Comparison of ENCODE assay signal across 13 cellular contexts in genomic region chr12:4564819-4565218, GRCh38. TPM values are rescaled to one million over a fixed set of nuclear protein-coding genes. Genes with fewer than 3 reads are reported as not detected.
A peak's percentile ranks its signal among the peaks of the same experiment; 100 is the strongest.
DNase-seq lines count a peak whose midpoint lies in the region; ATAC-seq and TF ChIP-seq lines count a peak whose summit lies in the region.
"Had no signal": no experiment of that assay in that cellular context is flagged by ENCODE, and none has a peak within 500 bp of the region (broad histone marks: within the 10 kb centered on the region; RNA-seq: fewer than 3 reads in every experiment).

No MANE protein-coding gene starts in this region.

- TF ChIP-seq EP300 in tibial nerve (IDR thresholded peaks at IDR 0.05) = no peak

- no peak overlapping the region for H3K4me3 ChIP-seq in left ventricle myocardium inferior
- H3K4me3 ChIP-seq in heart left ventricle = no peak overlapping the region
- no peak overlapping the region for H3K4me3 ChIP-seq in Karpas-422 (ENCODE audit: low read length)
- peak overlapping the region in 1 of 4 donors; percentile 16 for H3K4me3 ChIP-seq in tibial nerve
- H3K4me3 ChIP-seq: tibial artery had no signal

- H3K27ac Mint-ChIP-seq in activated T-helper 2 cell treated with anti-CD3 and anti-CD28 coated beads, Interferon-gamma antibody, Interleukin-2, Interleukin-4, amounts not matched to agents 10 μg/mL and 5 μg/mL and 100 μg/mL, durations not matched to agents 14 hours and 24 hours and 36 hours = no peak overlapping the region

- no peak overlapping the region for H2AFZ ChIP-seq in Karpas-422 (ENCODE audit: low read length)

- no peaks in the 10 kb centered on the region; the same call in 1 of the 2 replicates for H4K20me1 ChIP-seq in Karpas-422 (ENCODE audit: insufficient read depth, low read depth, low read length)

- H3K4me1 ChIP-seq in left ventricle myocardium inferior = peaks cover 11% of the 10 kb centered on the region
- H3K4me1 ChIP-seq in heart left ventricle = peaks cover 0 to 43% (median 5%) of the 10 kb centered on the region in 12 donors
- peaks cover 47% of the 10 kb centered on the region for H3K4me1 ChIP-seq in Karpas-422 (ENCODE audit: low read length)
- H3K4me1 ChIP-seq in tibial nerve = peaks cover 0 to 30% (median 4%) of the 10 kb centered on the region in 4 donors

- peaks cover 12% of the 10 kb centered on the region for H3K36me3 Mint-ChIP-seq in activated T-helper 2 cell treated with anti-CD3 and anti-CD28 coated beads, Interferon-gamma antibody, Interleukin-2, Interleukin-4, amounts not matched to agents 10 μg/mL and 5 μg/mL and 100 μg/mL, durations not matched to agents 14 hours and 24 hours and 36 hours (ENCODE audit: low read depth)

- no peaks in the 10 kb centered on the region for H3K9me2 ChIP-seq in Karpas-422 (replicated peaks; ENCODE audit: insufficient read depth, low read length)

- H3K9ac ChIP-seq in Karpas-422 (ENCODE audit: low read length) = no peak overlapping the region

- H3K27me3 ChIP-seq in left ventricle myocardium inferior (ENCODE audit: low read depth) (peaks cover 20% of the 10 kb centered on the region), heart left ventricle (peaks cover 0 to 5% (median 0%) of the 10 kb centered on the region in 9 donors), Karpas-422 (ENCODE audit: low read length) (no peaks in the 10 kb centered on the region), tibial nerve (no peaks in the 10 kb centered on the region)
- H3K27me3 ChIP-seq: tibial artery had no signal

- peak overlapping the region; percentile 5 for H3K4me3 Mint-ChIP-seq in activated T-helper 2 cell treated with anti-CD3 and anti-CD28 coated beads, Interferon-gamma antibody, Interleukin-2, Interleukin-4, amounts not matched to agents 10 μg/mL and 5 μg/mL and 100 μg/mL, durations not matched to agents 14 hours and 24 hours and 36 hours (ENCODE audit: low read depth)

- no peaks in the 10 kb centered on the region for H3K9me3 ChIP-seq in left ventricle myocardium inferior (replicated peaks)
- no peaks in the 10 kb centered on the region for H3K9me3 ChIP-seq in heart left ventricle
- no peaks in the 10 kb centered on the region for H3K9me3 ChIP-seq in Karpas-422 (ENCODE audit: low read length)
- H3K9me3 ChIP-seq in tibial nerve = no peaks in the 10 kb centered on the region
- H3K9me3 ChIP-seq: tibial artery had no signal

- ATAC-seq in heart left ventricle (no peak), GM21717 (IDR thresholded peaks at IDR 0.05; ENCODE audit: unreplicated experiment) (no peak), HG03442 (IDR thresholded peaks at IDR 0.05; ENCODE audit: unreplicated experiment) (no peak), HG03045 (IDR thresholded peaks at IDR 0.05; ENCODE audit: unreplicated experiment) (no peak)
- ATAC-seq: left cardiac atrium had no signal

- 73 to 77% (median 74%) methylated on average over 5 of the region's 5 CpGs for WGBS in heart left ventricle, 4 donors
- WGBS in tibial nerve, 2 donors = 44 to 47% methylated on average over 5 of the region's 5 CpGs

- peak overlapping the region; percentile 52 for H3K4me2 ChIP-seq in Karpas-422 (ENCODE audit: low read depth, low read length, poor library complexity, severe bottlenecking)

- no peaks in the 10 kb centered on the region for H3K9me3 Mint-ChIP-seq in activated T-helper 2 cell treated with anti-CD3 and anti-CD28 coated beads, Interferon-gamma antibody, Interleukin-2, Interleukin-4, amounts not matched to agents 10 μg/mL and 5 μg/mL and 100 μg/mL, durations not matched to agents 14 hours and 24 hours and 36 hours

- no peaks in the 10 kb centered on the region for H3K27me3 Mint-ChIP-seq in activated T-helper 2 cell treated with anti-CD3 and anti-CD28 coated beads, Interferon-gamma antibody, Interleukin-2, Interleukin-4, amounts not matched to agents 10 μg/mL and 5 μg/mL and 100 μg/mL, durations not matched to agents 14 hours and 24 hours and 36 hours (ENCODE audit: low read depth)

- no peaks in the 10 kb centered on the region for H3K79me2 ChIP-seq in Karpas-422 (ENCODE audit: low read length)

- TF ChIP-seq CTCF in left ventricle myocardium inferior (IDR thresholded peaks at IDR 0.05; ENCODE audit: borderline replicate concordance) (no peak), heart left ventricle (IDR thresholded peaks at IDR 0.05) (no peak), tibial nerve (IDR thresholded peaks at IDR 0.05) (no peak)

- peaks cover 15% of the 10 kb centered on the region for H3K4me1 Mint-ChIP-seq in activated T-helper 2 cell treated with anti-CD3 and anti-CD28 coated beads, Interferon-gamma antibody, Interleukin-2, Interleukin-4, amounts not matched to agents 10 μg/mL and 5 μg/mL and 100 μg/mL, durations not matched to agents 14 hours and 24 hours and 36 hours (ENCODE audit: low read depth)

- no peak for TF ChIP-seq POLR2A in heart left ventricle (IDR thresholded peaks at IDR 0.05)
- TF ChIP-seq POLR2A in tibial nerve (IDR thresholded peaks at IDR 0.05) = no peak

- no peak for DNase-seq in left ventricle myocardium inferior
- DNase-seq in heart left ventricle = no peak
- peak; percentile 49 for DNase-seq in Karpas-422
- DNase-seq in activated T-helper 2 cell treated with anti-CD3 and anti-CD28 coated beads, Interferon-gamma antibody, Interleukin-2, Interleukin-4, amounts not matched to agents 10 μg/mL and 5 μg/mL and 100 μg/mL, durations not matched to agents 14 hours and 24 hours and 36 hours (ENCODE audit: low spot score) = no peak
- DNase-seq in tibial nerve (ENCODE audit: low spot score in 2 of 2) = no peak
- DNase-seq: DND-41, left cardiac atrium, NCI-H2107, tibial artery, WERI-Rb-1 had no signal

- H3K36me3 ChIP-seq in left ventricle myocardium inferior (no peaks in the 10 kb centered on the region), heart left ventricle (no peaks in the 10 kb centered on the region), Karpas-422 (ENCODE audit: insufficient read depth, low read length) (peaks cover 11% of the 10 kb centered on the region; the same call in 1 of the 2 replicates), tibial nerve (no peaks in the 10 kb centered on the region)
- H3K36me3 ChIP-seq: tibial artery had no signal

- intact Hi-C loops in left ventricle myocardium inferior (cut with micrococcal nuclease) = no loop called here
- intact Hi-C loops in heart left ventricle (cut with DNase I) = no loop called here
- intact Hi-C loops in activated T-helper 2 cell treated with anti-CD3 and anti-CD28 coated beads, Interferon-gamma antibody, Interleukin-2, Interleukin-4, amounts not matched to agents 10 μg/mL and 5 μg/mL and 100 μg/mL, durations not matched to agents 14 hours and 24 hours and 36 hours (cut with micrococcal nuclease) = no loop called here

- peak overlapping the region; percentile 27 for H3K27ac ChIP-seq in left ventricle myocardium inferior (replicated peaks)
- H3K27ac ChIP-seq in heart left ventricle = peak overlapping the region in 1 of 12 donors; percentile 85
- peak overlapping the region; percentile 2; the same call in 1 of the 2 replicates for H3K27ac ChIP-seq in Karpas-422 (ENCODE audit: low read length)
- H3K27ac ChIP-seq in tibial nerve = peak overlapping the region; percentile 3 to 68 (median 64)
- H3K27ac ChIP-seq: tibial artery, WERI-Rb-1 had no signal

RNA-seq across cellular contexts. Expression of gene DYRK4, which starts 2.8 kb away (rescaled TPM):
- total RNA-seq in left ventricle myocardium inferior (28.6 TPM), heart left ventricle (10 to 100 TPM; 21.4 to 42.7 (median 30.7) TPM), tibial nerve (10 to 100 TPM; 26.7 to 54.0 (median 40.9) TPM)
- polyA plus RNA-seq in heart left ventricle = 10 to 100 TPM; 35.5 to 52.5 TPM
- 27.2 and 44.9 TPM in 2 replicates for total RNA-seq in Karpas-422 (2014; rRNA removed; shearing (Covaris generic); ENCODE audit: low replicate concordance)
- 30.1 and 34.4 TPM in 2 replicates for total RNA-seq in activated T-helper 2 cell treated with anti-CD3 and anti-CD28 coated beads, Interferon-gamma antibody, Interleukin-2, Interleukin-4, amounts not matched to agents 10 μg/mL and 5 μg/mL and 100 μg/mL, durations not matched to agents 14 hours and 24 hours and 36 hours

RNA-seq across cellular contexts. Expression of gene RAD51AP1, which starts 26.1 kb away (rescaled TPM):
- total RNA-seq in left ventricle myocardium inferior (1.2 TPM), heart left ventricle (1 to 10 TPM in 5 of 9 donors, under 1 TPM in 3, not detected in 1; 0.55 to 8.2 (median 1.6) TPM), tibial nerve (1 to 10 TPM in 2 of 4 donors, under 1 TPM in 2; 0.44 to 4.8 (median 1.6) TPM)
- polyA plus RNA-seq in heart left ventricle = under 1 TPM; 0.19 to 0.79 TPM
- 14.1 and 39.2 TPM in 2 replicates for total RNA-seq in Karpas-422 (2014; rRNA removed; shearing (Covaris generic); ENCODE audit: low replicate concordance)
- total RNA-seq in activated T-helper 2 cell treated with anti-CD3 and anti-CD28 coated beads, Interferon-gamma antibody, Interleukin-2, Interleukin-4, amounts not matched to agents 10 μg/mL and 5 μg/mL and 100 μg/mL, durations not matched to agents 14 hours and 24 hours and 36 hours = 31.0 and 34.1 TPM in 2 replicates
